ENCODE assay signal across 19 cellular contexts in the genomic region with DNA sequence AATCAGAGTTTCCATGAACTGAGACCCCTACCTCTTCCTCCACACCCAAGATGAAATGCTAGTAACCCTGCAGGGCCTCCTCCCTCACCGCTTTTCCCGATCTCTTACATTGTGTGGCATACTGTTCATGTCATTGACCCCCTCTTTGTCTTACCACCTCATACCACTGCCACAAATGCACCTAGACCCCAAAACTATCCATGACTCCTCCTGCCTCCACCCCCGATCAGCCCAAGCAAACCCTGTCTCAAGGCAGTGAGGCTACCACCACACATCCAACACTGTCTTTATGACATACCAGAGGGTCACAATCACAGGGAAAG. TPM values are rescaled to one million over a fixed set of nuclear protein-coding genes. Genes with fewer than 3 reads are reported as not detected.
DNase-seq lines count a peak whose midpoint lies in the region; ATAC-seq and TF ChIP-seq lines count a peak whose summit lies in the region.
"Had no signal": no experiment of that assay in that cellular context is flagged by ENCODE, and none has a peak within 500 bp of the region (broad histone marks: within the 10 kb centered on the region; RNA-seq: fewer than 3 reads in every experiment).

No MANE protein-coding gene starts in this region.

- H3K4ac ChIP-seq in mesendoderm (ENCODE audit: low read depth, low read length) = no peak overlapping the region

- WGBS in mesendoderm (ENCODE audit: extremely low coverage, insufficient coverage, low lambda C conversion rate) = no CpG with 5 or more reads among the region's 3 CpGs

- intact Hi-C loops in left ventricle myocardium inferior (cut with micrococcal nuclease) = loop anchor here (10.0 kb wide), 2 partner anchors 225 to 365 kb away; no protein-coding TSS in a partner anchor
- intact Hi-C loops in left cardiac atrium (cut with DNase I) = loop anchor here in 1 of 2 donors (5.0 to 10.0 kb wide), 5 partner anchors 115 to 1845 kb away; a partner anchor contains a TSS

- no peak overlapping the region for H3K27ac ChIP-seq in left ventricle myocardium inferior (replicated peaks)
- no peak overlapping the region for H3K27ac ChIP-seq in mesendoderm (ENCODE audit: low read depth, low read length)
- H3K27ac ChIP-seq: SJCRH30 had no signal

- H4K8ac ChIP-seq in mesendoderm (ENCODE audit: low read depth, low read length) = no peak overlapping the region

- H3K79me1 ChIP-seq in mesendoderm (ENCODE audit: low read length) = no peaks in the 10 kb centered on the region

- H3K9me3 Mint-ChIP-seq in nephron = no peaks in the 10 kb centered on the region
- H3K9me3 Mint-ChIP-seq in activated T-cell treated with anti-CD3 and anti-CD28 coated beads, Interleukin-2, amount 50 U/mL, for 72 hours = no peaks in the 10 kb centered on the region
- H3K9me3 Mint-ChIP-seq: central memory CD8-positive, alpha-beta T cell; stimulated activated effector memory CD8-positive, alpha-beta T cell treated with anti-CD3 and anti-CD28 coated beads, Interleukin-12 subunit alpha, Interleukin-12 subunit beta, amount 100 ng/mL, for 72 hours; T-helper 1 cell treated with Interleukin-12 subunit alpha and Interleukin-12 subunit beta and Interleukin-4 antibody, amounts not matched to agents 30 μg/mL and 1 μg/mL, for 36 hours had no signal

- H3K4me1 Mint-ChIP-seq in nephron = peaks cover 9% of the 10 kb centered on the region
- H3K4me1 Mint-ChIP-seq in activated T-cell treated with anti-CD3 and anti-CD28 coated beads, Interleukin-2, amount 50 U/mL, for 72 hours (ENCODE audit: low read depth) = no peaks in the 10 kb centered on the region
- H3K4me1 Mint-ChIP-seq: central memory CD8-positive, alpha-beta T cell; stimulated activated effector memory CD8-positive, alpha-beta T cell treated with anti-CD3 and anti-CD28 coated beads, Interleukin-12 subunit alpha, Interleukin-12 subunit beta, amount 100 ng/mL, for 72 hours had no signal

- no peak overlapping the region for H2BK5ac ChIP-seq in mesendoderm (ENCODE audit: low read length)

- H3K36me3 ChIP-seq in left ventricle myocardium inferior (no peaks in the 10 kb centered on the region), mesendoderm (ENCODE audit: control insufficient read depth, insufficient read depth, low read length) (no peaks in the 10 kb centered on the region)
- H3K36me3 ChIP-seq: SJCRH30 had no signal

- no peak overlapping the region for H2BK120ac ChIP-seq in mesendoderm (ENCODE audit: low read depth, low read length)

- H3K27me3 Mint-ChIP-seq in nephron (ENCODE audit: low read depth) = peaks cover 13% of the 10 kb centered on the region
- peaks cover 32% of the 10 kb centered on the region for H3K27me3 Mint-ChIP-seq in activated T-cell treated with anti-CD3 and anti-CD28 coated beads, Interleukin-2, amount 50 U/mL, for 72 hours (ENCODE audit: low read depth)
- H3K27me3 Mint-ChIP-seq: central memory CD8-positive, alpha-beta T cell had no signal

- H3K4me2 ChIP-seq in mesendoderm (ENCODE audit: low read length) = no peak overlapping the region

- H3K9ac ChIP-seq in mesendoderm (ENCODE audit: low read length) = no peak overlapping the region

- H3K4me3 Mint-ChIP-seq in nephron = no peak overlapping the region
- no peak overlapping the region for H3K4me3 Mint-ChIP-seq in activated T-cell treated with anti-CD3 and anti-CD28 coated beads, Interleukin-2, amount 50 U/mL, for 72 hours
- H3K4me3 Mint-ChIP-seq: central memory CD8-positive, alpha-beta T cell; stimulated activated effector memory CD8-positive, alpha-beta T cell treated with anti-CD3 and anti-CD28 coated beads, Interleukin-12 subunit alpha, Interleukin-12 subunit beta, amount 100 ng/mL, for 72 hours; T-helper 1 cell treated with Interleukin-12 subunit alpha and Interleukin-12 subunit beta and Interleukin-4 antibody, amounts not matched to agents 30 μg/mL and 1 μg/mL, for 36 hours had no signal

- no peak overlapping the region for H3K4me3 ChIP-seq in left ventricle myocardium inferior
- no peak overlapping the region for H3K4me3 ChIP-seq in mesendoderm (ENCODE audit: low read length)
- H3K4me3 ChIP-seq: lung, SJCRH30, testis had no signal

- H3K4me1 ChIP-seq in left ventricle myocardium inferior (peaks cover 22% of the 10 kb centered on the region), mesendoderm (ENCODE audit: control insufficient read depth, low read depth, low read length) (no peaks in the 10 kb centered on the region)
- H3K4me1 ChIP-seq: SJCRH30 had no signal

- H3K79me2 ChIP-seq in mesendoderm (ENCODE audit: control insufficient read depth, insufficient read depth, low read length) = no peaks in the 10 kb centered on the region

- H3K23ac ChIP-seq in mesendoderm (ENCODE audit: low read length) = no peak overlapping the region

- H3K9me3 ChIP-seq in left ventricle myocardium inferior (replicated peaks) = no peaks in the 10 kb centered on the region
- H3K9me3 ChIP-seq: SJCRH30, testis had no signal

- no peak overlapping the region for H2BK15ac ChIP-seq in mesendoderm (replicated peaks; ENCODE audit: low read depth)

- H3K27me3 ChIP-seq in left ventricle myocardium inferior (ENCODE audit: low read depth) = no peaks in the 10 kb centered on the region
- H3K27me3 ChIP-seq in mesendoderm (ENCODE audit: insufficient read depth, low read length, poor library complexity) = no peaks in the 10 kb centered on the region
- H3K27me3 ChIP-seq: testis had no signal

- TF ChIP-seq CTCF in left ventricle myocardium inferior (IDR thresholded peaks at IDR 0.05; ENCODE audit: borderline replicate concordance) (peak; percentile 6), nephron (IDR thresholded peaks at IDR 0.05; ENCODE audit: unreplicated experiment in 3 of 3) (peak in 1 of 3 experiments; percentile 13)

- H3K27ac Mint-ChIP-seq in nephron = peak overlapping the region in 2 of 3 experiments; percentile 20 to 61
- no peak overlapping the region for H3K27ac Mint-ChIP-seq in activated T-cell treated with anti-CD3 and anti-CD28 coated beads, Interleukin-2, amount 50 U/mL, for 72 hours
- H3K27ac Mint-ChIP-seq: activated naive CD4-positive, alpha-beta T cell treated with anti-CD3 and anti-CD28 coated beads, Interleukin-2, amount 50 U/mL, for 72 hours; stimulated activated effector memory CD8-positive, alpha-beta T cell treated with anti-CD3 and anti-CD28 coated beads, Interleukin-12 subunit alpha, Interleukin-12 subunit beta, amount 100 ng/mL, for 72 hours; T-helper 1 cell treated with Interleukin-12 subunit alpha and Interleukin-12 subunit beta and Interleukin-4 antibody, amounts not matched to agents 30 μg/mL and 1 μg/mL, for 36 hours had no signal

- no peak overlapping the region for H3K18ac ChIP-seq in mesendoderm (ENCODE audit: low read length)

- ATAC-seq in left cardiac atrium (no peak), HG03139 (IDR thresholded peaks at IDR 0.05; ENCODE audit: unreplicated experiment) (no peak)
- no peak for ATAC-seq in activated T-cell treated with anti-CD3 and anti-CD28 coated beads, Interleukin-2, amount 50 U/mL, for 72 hours (replicated peaks in 1 of 2)
- ATAC-seq: stimulated activated effector memory CD8-positive, alpha-beta T cell treated with anti-CD3 and anti-CD28 coated beads, Interleukin-12 subunit alpha, Interleukin-12 subunit beta, amount 100 ng/mL, for 72 hours had no signal

- H4K5ac ChIP-seq in mesendoderm (ENCODE audit: low read length) = no peak overlapping the region

- H3K56ac ChIP-seq in mesendoderm (ENCODE audit: low read length) = no peak overlapping the region

- DNase-seq in left ventricle myocardium inferior (no peak), left cardiac atrium (no peak), UCSD-AML1 (lab: John Stamatoyannopoulos, UW; ENCODE audit: unreplicated experiment) (peak; percentile 18), NCI-H1048 (lab: John Stamatoyannopoulos, UW) (no peak), mesendoderm (no peak)
- no peak for DNase-seq in activated T-cell treated with anti-CD3 and anti-CD28 coated beads, Interleukin-2, amount 50 U/mL, for 72 hours
- DNase-seq: activated CD4-positive, alpha-beta T cell treated with anti-CD3 and anti-CD28 coated beads, Interleukin-2, amount 50 U/mL, for 1 hour; aorta had no signal

- H3K36me3 Mint-ChIP-seq in nephron (ENCODE audit: low read depth) = peaks cover 5% of the 10 kb centered on the region
- no peaks in the 10 kb centered on the region for H3K36me3 Mint-ChIP-seq in activated T-cell treated with anti-CD3 and anti-CD28 coated beads, Interleukin-2, amount 50 U/mL, for 72 hours (ENCODE audit: insufficient read depth in 2 of 2)
- H3K36me3 Mint-ChIP-seq: activated naive CD4-positive, alpha-beta T cell treated with anti-CD3 and anti-CD28 coated beads, Interleukin-2, amount 50 U/mL, for 72 hours; stimulated activated effector memory CD8-positive, alpha-beta T cell treated with anti-CD3 and anti-CD28 coated beads, Interleukin-12 subunit alpha, Interleukin-12 subunit beta, amount 100 ng/mL, for 72 hours had no signal

- no peak overlapping the region for H2AK5ac ChIP-seq in mesendoderm (ENCODE audit: low read length)

RNA-seq across cellular contexts. Expression of a gene that starts 55.7 kb away (rescaled TPM):
- total RNA-seq in left ventricle myocardium inferior (0.49 TPM), left cardiac atrium (under 1 TPM in 1 of 2 donors, not detected in 1; 0.62 TPM)
- total RNA-seq in activated T-cell treated with anti-CD3 and anti-CD28 coated beads, Interleukin-2, amount 50 U/mL, for 72 hours = 1 to 10 TPM in 1 of 2 donors, under 1 TPM in 1; 0.42 to 1.4 TPM
- polyA plus RNA-seq in mesendoderm (2013, experiment 1 of 2) = 0.35 TPM
- polyA plus RNA-seq in mesendoderm (2013, experiment 2 of 2) = 0.14 TPM
- total RNA-seq: epithelial cell of proximal tubule, myocyte, SJCRH30 had no signal
